Comparison of ENCODE assay signal across 9 cellular contexts in genomic region chr15:58472821-58473581, GRCh38. TPM values are rescaled to one million over a fixed set of nuclear protein-coding genes. Genes with fewer than 3 reads are reported as not detected.
DNase-seq lines count a peak whose midpoint lies in the region; ATAC-seq and TF ChIP-seq lines count a peak whose summit lies in the region.
"Had no signal": no experiment of that assay in that cellular context is flagged by ENCODE, and none has a peak within 500 bp of the region (broad histone marks: within the 10 kb centered on the region; RNA-seq: fewer than 3 reads in every experiment).

No MANE protein-coding gene starts in this region.

- H3K4me3 Mint-ChIP-seq in activated naive CD4-positive, alpha-beta T cell treated with anti-CD3 and anti-CD28 coated beads, Interleukin-2, amount 50 U/mL, for 24 hours, result peak overlapping the region; percentile 73
- H3K4me3 Mint-ChIP-seq in natural killer cell treated with Interleukin-12 subunit alpha and Interleukin-12 subunit beta and Interleukin-15 and Interleukin-18, amount 100 ng/mL, for 72 hours, result peak overlapping the region; percentile 80

- no peaks in the 10 kb centered on the region for H4K20me1 ChIP-seq in MM.1S (ENCODE audit: insufficient read depth, low read length)

- H3K36me3 Mint-ChIP-seq in activated naive CD4-positive, alpha-beta T cell treated with anti-CD3 and anti-CD28 coated beads, Interleukin-2, amount 50 U/mL, for 24 hours, result no peaks in the 10 kb centered on the region
- H3K36me3 Mint-ChIP-seq in natural killer cell treated with Interleukin-12 subunit alpha and Interleukin-12 subunit beta and Interleukin-15 and Interleukin-18, amount 100 ng/mL, for 72 hours, result no peaks in the 10 kb centered on the region

- H3K27ac Mint-ChIP-seq in activated naive CD4-positive, alpha-beta T cell treated with anti-CD3 and anti-CD28 coated beads, Interleukin-2, amount 50 U/mL, for 24 hours, result peak overlapping the region; percentile 96
- peak overlapping the region; percentile 91 to 92 for H3K27ac Mint-ChIP-seq in natural killer cell treated with Interleukin-12 subunit alpha and Interleukin-12 subunit beta and Interleukin-15 and Interleukin-18, amount 100 ng/mL, for 72 hours

- peaks cover 22% of the 10 kb centered on the region for H3K4me1 ChIP-seq in MM.1S (ENCODE audit: low read length)
- no peaks in the 10 kb centered on the region; the same call in 1 of the 2 replicates for H3K4me1 ChIP-seq in BE2C

- H3K4me1 Mint-ChIP-seq in activated naive CD4-positive, alpha-beta T cell treated with anti-CD3 and anti-CD28 coated beads, Interleukin-2, amount 50 U/mL, for 24 hours, result peaks cover 56% of the 10 kb centered on the region
- peaks cover 50 to 67% of the 10 kb centered on the region in 2 donors for H3K4me1 Mint-ChIP-seq in natural killer cell treated with Interleukin-12 subunit alpha and Interleukin-12 subunit beta and Interleukin-15 and Interleukin-18, amount 100 ng/mL, for 72 hours (ENCODE audit: low read depth in 2 of 2)

- ATAC-seq in natural killer cell treated with Interleukin-12 subunit alpha and Interleukin-12 subunit beta and Interleukin-15 and Interleukin-18, amount 100 ng/mL, for 72 hours, result peak; percentile 79 to 83
- ATAC-seq in GM18870 (IDR thresholded peaks at IDR 0.05; ENCODE audit: unreplicated experiment), result no peak

- TF ChIP-seq CTCF in MM.1S (IDR thresholded peaks at IDR 0.05; ENCODE audit: low read length) (no peak), BE2C (IDR thresholded peaks at IDR 0.05; ENCODE audit: low read depth, low read length) (no peak; the same call in 1 of the 2 replicates)

- H3K79me2 ChIP-seq in MM.1S (ENCODE audit: low read length), result no peaks in the 10 kb centered on the region

- DNase-seq in ELR (ENCODE audit: low read depth) (peak; percentile 17), MM.1S (peak; percentile 25), mucosa of gallbladder (ENCODE audit: low spot score) (no peak), BE2C (no peak), HCEC 1CT (no peak)
- peak; percentile 71 for DNase-seq in natural killer cell treated with Interleukin-12 subunit alpha and Interleukin-12 subunit beta and Interleukin-15 and Interleukin-18, amount 100 ng/mL, for 72 hours (ENCODE audit: low spot score)

- H3K9ac ChIP-seq in MM.1S (ENCODE audit: low read length), result no peak overlapping the region

- H3K27me3 Mint-ChIP-seq in activated naive CD4-positive, alpha-beta T cell treated with anti-CD3 and anti-CD28 coated beads, Interleukin-2, amount 50 U/mL, for 24 hours, result no peaks in the 10 kb centered on the region
- H3K27me3 Mint-ChIP-seq in natural killer cell treated with Interleukin-12 subunit alpha and Interleukin-12 subunit beta and Interleukin-15 and Interleukin-18, amount 100 ng/mL, for 72 hours, result no peaks in the 10 kb centered on the region

- H3K36me3 ChIP-seq in MM.1S (replicated peaks; ENCODE audit: insufficient read depth, low read length) (no peaks in the 10 kb centered on the region), BE2C (no peaks in the 10 kb centered on the region)
- H3K36me3 ChIP-seq: neutrophil had no signal

- H3K9me3 ChIP-seq in MM.1S (replicated peaks; ENCODE audit: insufficient read depth, low read length), result no peaks in the 10 kb centered on the region
- H3K9me3 ChIP-seq in BE2C, result no peaks in the 10 kb centered on the region
- H3K9me3 ChIP-seq: neutrophil had no signal

- H3K9me2 ChIP-seq in MM.1S (replicated peaks; ENCODE audit: insufficient read depth, low read length), result no peaks in the 10 kb centered on the region

- peak overlapping the region; percentile 33; the same call in 1 of the 2 replicates for H3K27ac ChIP-seq in MM.1S (ENCODE audit: low read length)
- H3K27ac ChIP-seq: neutrophil had no signal

- peak overlapping the region; percentile 36 for H3K4me2 ChIP-seq in MM.1S (ENCODE audit: low read depth, low read length)

- H3K4me3 ChIP-seq in MM.1S (ENCODE audit: low read length) (no peak overlapping the region), BE2C (ENCODE audit: low read depth, low read length) (no peak overlapping the region)

- no peaks in the 10 kb centered on the region for H3F3A ChIP-seq in MM.1S (ENCODE audit: insufficient read depth, low read length)

- H3K9me3 Mint-ChIP-seq in activated naive CD4-positive, alpha-beta T cell treated with anti-CD3 and anti-CD28 coated beads, Interleukin-2, amount 50 U/mL, for 24 hours, result no peaks in the 10 kb centered on the region
- H3K9me3 Mint-ChIP-seq in natural killer cell treated with Interleukin-12 subunit alpha and Interleukin-12 subunit beta and Interleukin-15 and Interleukin-18, amount 100 ng/mL, for 72 hours, result no peaks in the 10 kb centered on the region

- H3K27me3 ChIP-seq in MM.1S (replicated peaks; ENCODE audit: insufficient read depth, low read length), result no peaks in the 10 kb centered on the region
- H3K27me3 ChIP-seq in BE2C, result no peaks in the 10 kb centered on the region
- H3K27me3 ChIP-seq: neutrophil had no signal

- H2AFZ ChIP-seq in MM.1S (ENCODE audit: low read length), result peak overlapping the region; percentile 47

RNA-seq across cellular contexts. Expression of gene LIPC, which starts 41.2 kb away (rescaled TPM):
- 1 to 10 TPM in 1 of 2 donors, under 1 TPM in 1; 0.69 to 1.5 TPM for total RNA-seq in natural killer cell treated with Interleukin-12 subunit alpha and Interleukin-12 subunit beta and Interleukin-15 and Interleukin-18, amount 100 ng/mL, for 72 hours
- total RNA-seq in mucosa of gallbladder, result 0.58 TPM
- polyA plus RNA-seq in BE2C (2012; ENCODE audit: insufficient read depth, insufficient read length, low read depth), result not detected

Comparison
In these comparisons a context has a peak if more than half of its experiments do, and no peak if none do; other contexts are left out.
1. DNase-seq: peak in ELR (single experiment), MM.1S (single experiment) and natural killer cell treated with Interleukin-12 subunit alpha and Interleukin-12 subunit beta and Interleukin-15 and Interleukin-18, amount 100 ng/mL, for 72 hours (single experiment); none in mucosa of gallbladder (single experiment), BE2C (single experiment) and HCEC 1CT (single experiment).